Comparison of ENCODE assay signal across 25 cellular contexts in genomic region chr4:142648378-142648777, GRCh38.
"Had no signal": no experiment of that assay in that cellular context is flagged by ENCODE, and none has a peak within 500 bp of the region (broad histone marks: within the 10 kb centered on the region; RNA-seq: fewer than 3 reads in every experiment).

No MANE protein-coding gene starts in this region.

- H3K36me3 ChIP-seq: gastrocnemius medialis, ovary, prostate gland, sigmoid colon, uterus had no signal

- H3K4me1 ChIP-seq: gastrocnemius medialis, prostate gland, sigmoid colon, uterus had no signal

- H3K9me3 ChIP-seq: ovary, prostate gland, uterus had no signal

- DNase-seq: activated CD4-positive, alpha-beta memory T cell treated with anti-CD3 and anti-CD28 coated beads for 36 hours; activated CD4-positive, alpha-beta T cell treated with anti-CD3 and anti-CD28 coated beads for 48 hours; activated CD8-positive, alpha-beta memory T cell treated with anti-CD3 and anti-CD28 coated beads, Interleukin-2, amount 50 U/mL, for 4 hours; activated gamma-delta T cell; activated naive CD4-positive, alpha-beta T cell treated with anti-CD3 and anti-CD28 coated beads, Interleukin-2, amount 10 ng/mL, durations not matched to agents 7 days and 5 days; activated T-cell treated with anti-CD3 and anti-CD28 coated beads, Interleukin-2, amount 50 U/mL, for 24 hours; amniotic stem cell; central memory CD4-positive, alpha-beta T cell; gastrocnemius medialis; glutamatergic neuron; islet precursor cell; left ventricle myocardium superior; ovary; retina; sigmoid colon; small intestine; stimulated activated CD4-positive, alpha-beta T cell treated with anti-CD3 and anti-CD28 coated beads, Interleukin-4, amount 100 ng/mL, for 4 hours; stimulated activated CD8-positive, alpha-beta memory T cell treated with anti-CD3 and anti-CD28 coated beads, Interleukin-4, amount 100 ng/mL, for 48 hours; stimulated activated naive CD8-positive, alpha-beta T cell treated with anti-CD3 and anti-CD28 coated beads, Interleukin-15, amount 100 ng/mL, for 72 hours; substantia nigra; uterus had no signal

- H3K27me3 ChIP-seq: gastrocnemius medialis, ovary, sigmoid colon, uterus had no signal

- H3K27ac ChIP-seq: gastrocnemius medialis, ovary, prostate gland, sigmoid colon, uterus, VCaP had no signal

- H3K4me3 ChIP-seq: gastrocnemius medialis, ovary, prostate gland, sigmoid colon, uterus had no signal

- ATAC-seq: activated CD4-positive, CD25-positive, alpha-beta regulatory T cell treated with anti-CD3 and anti-CD28 coated beads, Interleukin-2, amount 50 U/mL, for 24 hours; gastrocnemius medialis; left ventricle myocardium superior; stimulated activated memory B cell treated with anti-CD40 and anti-IgM and Interleukin-4, amounts not matched to agents 10 μg/mL and 1 μg/mL and 100 μg/mL, for 72 hours; stimulated activated naive CD8-positive, alpha-beta T cell treated with anti-CD3 and anti-CD28 coated beads, Interleukin-15, amount 100 ng/mL, for 72 hours had no signal
